Comparison of ENCODE assay signal across 27 cellular contexts in the genomic region with DNA sequence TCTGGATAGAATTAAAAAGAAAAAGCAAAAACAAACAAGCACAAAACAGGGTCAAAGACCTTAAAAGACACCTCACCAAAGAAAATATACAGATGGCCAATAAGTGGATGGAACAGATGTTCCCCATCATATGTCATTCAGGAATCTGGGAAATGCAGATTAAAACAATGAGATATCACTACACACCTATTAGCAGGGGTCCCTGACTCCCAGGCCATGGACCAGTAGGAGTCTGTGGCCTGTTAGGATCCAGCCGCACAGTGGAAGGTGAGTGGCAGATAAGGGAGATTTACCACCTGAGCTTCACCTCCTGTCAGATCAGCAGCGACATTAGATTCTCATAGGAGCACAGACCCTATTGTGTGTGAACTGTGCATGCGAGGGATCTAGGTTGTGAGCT.
"Had no signal": no experiment of that assay in that cellular context is flagged by ENCODE, and none has a peak within 500 bp of the region (broad histone marks: within the 10 kb centered on the region; RNA-seq: fewer than 3 reads in every experiment).

No MANE protein-coding gene starts in this region.

- DNase-seq: colonic mucosa; cortex of kidney; dermis blood vessel endothelial cell; dorsolateral prefrontal cortex; effector CD4-positive, alpha-beta T cell; effector CD8-positive, alpha-beta T cell; effector memory CD4-positive, alpha-beta T cell; effector memory CD8-positive, alpha-beta T cell; endodermal cell; erythroblast; esophagus squamous epithelium; foreskin fibroblast; foreskin keratinocyte; foreskin melanocyte; gastrocnemius medialis; glutamatergic neuron; head of caudate nucleus; heart left ventricle; heart right ventricle had no signal

- H3K36me3 ChIP-seq: colonic mucosa, esophagus muscularis mucosa, esophagus squamous epithelium, gastrocnemius medialis, gastroesophageal sphincter, heart left ventricle, heart right ventricle had no signal

- H3K27ac ChIP-seq: colonic mucosa, coronary artery, dorsolateral prefrontal cortex, epithelial cell of prostate, esophagus muscularis mucosa, esophagus squamous epithelium, foreskin keratinocyte, gastrocnemius medialis, gastroesophageal sphincter, heart left ventricle, heart right ventricle had no signal

- H3K4me3 ChIP-seq: colonic mucosa, coronary artery, dorsolateral prefrontal cortex, esophagus muscularis mucosa, esophagus squamous epithelium, gastrocnemius medialis, gastroesophageal sphincter, heart left ventricle, heart right ventricle had no signal

- H3K27me3 ChIP-seq: colonic mucosa, foreskin keratinocyte, gastrocnemius medialis had no signal

- H3K4me1 ChIP-seq: colonic mucosa, esophagus muscularis mucosa, esophagus squamous epithelium, foreskin keratinocyte, gastrocnemius medialis, gastroesophageal sphincter, heart left ventricle, heart right ventricle had no signal

- H3K9me3 ChIP-seq: colonic mucosa, esophagus squamous epithelium had no signal

- FAIRE-seq: colon, endometrium, endothelial cell of umbilical vein, frontal cortex had no signal
